In genomic region chr9:120902824-120903608, GRCh38 we compare ENCODE assay signal across 19 cellular contexts. TPM values are rescaled to one million over a fixed set of nuclear protein-coding genes. Genes with fewer than 3 reads are reported as not detected.
DNase-seq lines count a peak whose midpoint lies in the region; ATAC-seq and TF ChIP-seq lines count a peak whose summit lies in the region.
"Had no signal": no experiment of that assay in that cellular context is flagged by ENCODE, and none has a peak within 500 bp of the region (broad histone marks: within the 10 kb centered on the region; RNA-seq: fewer than 3 reads in every experiment).

No MANE protein-coding gene starts in this region.

- no peak overlapping the region for H3K4me3 ChIP-seq in GM12865 (ENCODE audit: low read depth, low read length)
- H3K4me3 ChIP-seq in WERI-Rb-1 (ENCODE audit: low read depth, low read length): no peak overlapping the region
- no peak overlapping the region for H3K4me3 ChIP-seq in naive thymus-derived CD4-positive, alpha-beta T cell (ENCODE audit: low read length)
- no peak overlapping the region for H3K4me3 ChIP-seq in suprapubic skin
- H3K4me3 ChIP-seq: SK-N-MC, stomach had no signal

- DNase-seq in DMS53 (lab: John Stamatoyannopoulos, UW) (peak; percentile 69), DMS53 treated with DMSO at 0.1 percent for 48 hours (lab: John Stamatoyannopoulos, UW; ENCODE audit: unreplicated experiment) (no peak), GM12865 (ENCODE audit: low read depth) (peak; percentile 26), WERI-Rb-1 (peak; percentile 41), NCI-H2081 (lab: John Stamatoyannopoulos, UW) (no peak), suprapubic skin (ENCODE audit: low spot score in 2 of 2) (no peak)
- DNase-seq in naive thymus-derived CD4-positive, alpha-beta T cell: peak in 3 of 9 donors; percentile 29 to 39 (median 37)
- DNase-seq: activated effector memory CD4-positive, alpha-beta T cell treated with anti-CD3 and anti-CD28 coated beads, Interleukin-2, amount 50 U/mL, for 16 hours; Caco-2; mesendoderm; occipital lobe; stomach had no signal

- no peak for TF ChIP-seq EP300 in suprapubic skin (IDR thresholded peaks at IDR 0.05)

- WGBS in suprapubic skin: 84% methylated on average over 12 of the region's 12 CpGs

- no peaks in the 10 kb centered on the region for H3K27me3 Mint-ChIP-seq in naive thymus-derived CD4-positive, alpha-beta T cell

- no peak for ATAC-seq in naive thymus-derived CD4-positive, alpha-beta T cell
- no peak for ATAC-seq in GM21576 (IDR thresholded peaks at IDR 0.05; ENCODE audit: unreplicated experiment)
- ATAC-seq: HCT116, sciatic nerve, WTC11 had no signal

- no peak for TF ChIP-seq POLR2A in suprapubic skin (IDR thresholded peaks at IDR 0.05)

- peaks cover 59 to 73% of the 10 kb centered on the region in 2 donors for H3K4me1 ChIP-seq in naive thymus-derived CD4-positive, alpha-beta T cell (ENCODE audit: control insufficient read depth in 2 of 2, insufficient read depth in 2 of 2, low read length in 2 of 2)
- no peaks in the 10 kb centered on the region for H3K4me1 ChIP-seq in suprapubic skin
- H3K4me1 ChIP-seq: Caco-2, stomach had no signal

- peak overlapping the region; percentile 90 to 100 (median 96) for H3K27ac Mint-ChIP-seq in naive thymus-derived CD4-positive, alpha-beta T cell
- H3K27ac Mint-ChIP-seq: WTC11 had no signal

- intact Hi-C loops in naive thymus-derived CD4-positive, alpha-beta T cell (cut with micrococcal nuclease): no loop called here

- peak overlapping the region; percentile 30 for H3K27ac ChIP-seq in WERI-Rb-1
- H3K27ac ChIP-seq in naive thymus-derived CD4-positive, alpha-beta T cell (ENCODE audit: low read depth, low read length): peak overlapping the region; percentile 95
- no peak overlapping the region for H3K27ac ChIP-seq in suprapubic skin
- H3K27ac ChIP-seq: 22Rv1, HL-60, SK-N-MC had no signal

- H3K4me1 Mint-ChIP-seq in naive thymus-derived CD4-positive, alpha-beta T cell: peaks cover 45 to 92% (median 90%) of the 10 kb centered on the region in 7 donors
- H3K4me1 Mint-ChIP-seq: WTC11 had no signal

- peaks cover 0 to 61% (median 19%) of the 10 kb centered on the region in 5 donors for H3K36me3 Mint-ChIP-seq in naive thymus-derived CD4-positive, alpha-beta T cell
- H3K36me3 Mint-ChIP-seq: WTC11 had no signal

- H3K9me3 ChIP-seq in WERI-Rb-1 (ENCODE audit: severe bottlenecking) (no peaks in the 10 kb centered on the region), suprapubic skin (no peaks in the 10 kb centered on the region)
- H3K9me3 ChIP-seq in naive thymus-derived CD4-positive, alpha-beta T cell (ENCODE audit: control insufficient read depth in 2 of 3, low read length in 3 of 3): no peaks in the 10 kb centered on the region
- H3K9me3 ChIP-seq: Caco-2, stomach had no signal

- no peaks in the 10 kb centered on the region for H3K27me3 ChIP-seq in WERI-Rb-1 (ENCODE audit: insufficient read depth, low read depth, severe bottlenecking)
- no peaks in the 10 kb centered on the region for H3K27me3 ChIP-seq in naive thymus-derived CD4-positive, alpha-beta T cell (ENCODE audit: control insufficient read depth in 2 of 2, insufficient read depth in 2 of 2, low read length in 2 of 2)
- H3K27me3 ChIP-seq in suprapubic skin: no peaks in the 10 kb centered on the region
- H3K27me3 ChIP-seq: stomach had no signal

- CTCF ChIA-PET in naive thymus-derived CD4-positive, alpha-beta T cell (lab: Charles Lee): interaction anchor here (0.9 to 3.2 kb wide), 12 partner anchors 9 to 34 kb away, joined by 3 to 17 read pairs (median 6); partner anchors contain the start of gene PHF19

- POLR2A ChIA-PET in naive thymus-derived CD4-positive, alpha-beta T cell (lab: Charles Lee): interaction anchor here (0.6 to 44.3 kb wide), 8 partner anchors 1 to 58 kb away, joined by 3 to 2417 read pairs (median 4); partner anchors contain the start of genes PHF19 and TRAF1

- TF ChIP-seq CTCF in GM12865 (IDR thresholded peaks at IDR 0.05; ENCODE audit: insufficient read depth, low read depth, low read length, missing control alignments) (no peak), WERI-Rb-1 (IDR thresholded peaks at IDR 0.05; ENCODE audit: low read depth, low read length) (no peak), suprapubic skin (IDR thresholded peaks at IDR 0.05) (no peak)

- H3K9me3 Mint-ChIP-seq in naive thymus-derived CD4-positive, alpha-beta T cell: no peaks in the 10 kb centered on the region
- H3K9me3 Mint-ChIP-seq: WTC11 had no signal

- peak overlapping the region; percentile 24 to 73 (median 54) for H3K4me3 Mint-ChIP-seq in naive thymus-derived CD4-positive, alpha-beta T cell
- H3K4me3 Mint-ChIP-seq: WTC11 had no signal

- no peaks in the 10 kb centered on the region for H3K36me3 ChIP-seq in WERI-Rb-1
- peaks cover 0 to 16% (median 6%) of the 10 kb centered on the region in 3 experiments for H3K36me3 ChIP-seq in naive thymus-derived CD4-positive, alpha-beta T cell (ENCODE audit: control insufficient read depth in 2 of 3, insufficient read depth in 3 of 3, low read length in 3 of 3)
- peaks cover 5% of the 10 kb centered on the region for H3K36me3 ChIP-seq in suprapubic skin

RNA-seq across cellular contexts. Expression of gene TRAF1, which starts 23.6 kb away (rescaled TPM):
- 100 to 1,000 TPM in 2 of 5 experiments, 10 to 100 TPM in 3; 58.7 to 131 (median 98.2) TPM for total RNA-seq in naive thymus-derived CD4-positive, alpha-beta T cell
- polyA plus RNA-seq in naive thymus-derived CD4-positive, alpha-beta T cell: 1 to 10 TPM; 3.7 to 6.6 TPM
- 10 to 100 TPM in 1 of 4 donors, 1 to 10 TPM in 3; 3.5 to 12.2 (median 7.5) TPM for total RNA-seq in suprapubic skin

RNA-seq across cellular contexts. Expression of gene PHF19, which starts 26.0 kb away (rescaled TPM):
- total RNA-seq in naive thymus-derived CD4-positive, alpha-beta T cell: 100 to 1,000 TPM in 3 of 5 experiments, 10 to 100 TPM in 2; 65.9 to 271 (median 197) TPM
- polyA plus RNA-seq in naive thymus-derived CD4-positive, alpha-beta T cell: 10 to 100 TPM; 13.1 to 16.5 TPM
- 10 to 100 TPM; 11.3 to 15.5 (median 13.8) TPM for total RNA-seq in suprapubic skin

Comparison
In these comparisons a context has a peak if more than half of its experiments do, and no peak if none do; other contexts are left out.
1. DNase-seq: peak in DMS53 (single experiment), GM12865 (single experiment) and WERI-Rb-1 (single experiment); none in DMS53 treated with DMSO at 0.1 percent for 48 hours (single experiment), NCI-H2081 (0 of 2) and suprapubic skin (0 of 2).
2. RNA of gene TRAF1, which starts 23.6 kb away (total RNA-seq): 58.7 to 131 TPM in naive thymus-derived CD4-positive, alpha-beta T cell; 3.5 to 12.2 TPM in suprapubic skin; every median in the first group is over 4 times any median in the second.
3. RNA of gene PHF19, which starts 26.0 kb away (total RNA-seq): 65.9 to 271 TPM in naive thymus-derived CD4-positive, alpha-beta T cell; 11.3 to 15.5 TPM in suprapubic skin; every median in the first group is over 4 times any median in the second.